8 cellular contexts compared by ENCODE assay signal in the genomic region with DNA sequence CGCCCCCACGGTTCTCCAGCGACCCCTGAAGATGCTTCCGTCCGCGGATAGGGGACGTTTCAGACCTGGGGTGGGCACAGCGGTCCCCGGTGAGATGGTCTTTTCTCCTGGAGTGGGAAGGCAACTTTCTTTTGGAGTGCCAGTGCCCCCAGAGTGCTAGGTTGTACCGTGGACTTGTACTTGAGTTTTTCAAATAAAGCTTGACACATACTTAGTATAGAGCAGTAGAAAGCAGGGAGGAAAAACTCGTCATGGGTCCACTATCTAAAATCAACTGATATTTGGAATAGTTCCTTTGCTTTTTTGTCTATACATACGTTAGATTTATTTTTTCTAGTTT. TPM values are rescaled to one million over a fixed set of nuclear protein-coding genes. Genes with fewer than 3 reads are reported as not detected.
DNase-seq lines count a peak whose midpoint lies in the region; ATAC-seq and TF ChIP-seq lines count a peak whose summit lies in the region.

No MANE protein-coding gene starts in this region.

- DNase-seq in BJ (ENCODE audit: low read depth) (no peak), MM.1S (no peak), epithelial cell of proximal tubule (ENCODE audit: low read depth) (no peak), osteocyte (ENCODE audit: extremely low spot score, unreplicated experiment) (no peak), SW480 (ENCODE audit: low spot score) (no peak), SIG-M5 treated with dmso at 0.1 percent for 504 hours (lab: John Stamatoyannopoulos, UW; ENCODE audit: unreplicated experiment) (no peak), inferior parietal cortex (ENCODE audit: extremely low spot score) (no peak)

- peak overlapping the region; percentile 86 for H2AFZ ChIP-seq in MM.1S (ENCODE audit: low read length)

- peak overlapping the region; percentile 82 for H3K4me3 Mint-ChIP-seq in osteocyte (ENCODE audit: unreplicated experiment)

- POLR2A ChIA-PET in BJ (lab: Charles Lee): interaction anchor here (0.6 to 0.8 kb wide), 3 partner anchors 17 to 115 kb away, joined by 3 to 4 read pairs (median 4); no protein-coding TSS in a partner anchor

- peak overlapping the region; percentile 64 for H3K9ac ChIP-seq in MM.1S (ENCODE audit: low read length)

- peak overlapping the region; percentile 97 for H3K4me2 ChIP-seq in MM.1S (ENCODE audit: low read depth, low read length)

- H3K27me3 Mint-ChIP-seq in osteocyte (ENCODE audit: unreplicated experiment): no peaks in the 10 kb centered on the region

- H3K27ac Mint-ChIP-seq in osteocyte (ENCODE audit: unreplicated experiment): no peak overlapping the region

- no peaks in the 10 kb centered on the region for H3K4me1 ChIP-seq in MM.1S (ENCODE audit: low read length)

- no peak overlapping the region for H3K27ac ChIP-seq in MM.1S (ENCODE audit: low read length)

- TF ChIP-seq CTCF in BJ (IDR thresholded peaks at IDR 0.05; ENCODE audit: insufficient read depth, low read depth, low read length) (no peak), MM.1S (IDR thresholded peaks at IDR 0.05; ENCODE audit: low read length) (no peak), epithelial cell of proximal tubule (conservative IDR thresholded peaks at IDR 0.05; ENCODE audit: low read depth, low read length) (no peak), osteocyte (IDR thresholded peaks at IDR 0.05) (no peak)

- H4K20me1 ChIP-seq in MM.1S (ENCODE audit: insufficient read depth, low read length): no peaks in the 10 kb centered on the region

- no peaks in the 10 kb centered on the region for H3K9me3 ChIP-seq in MM.1S (replicated peaks; ENCODE audit: insufficient read depth, low read length)

- H3K36me3 ChIP-seq in BJ (ENCODE audit: control insufficient read depth, insufficient read depth, low read length) (no peaks in the 10 kb centered on the region), MM.1S (replicated peaks; ENCODE audit: insufficient read depth, low read length) (no peaks in the 10 kb centered on the region)

- CTCF ChIA-PET in BJ (lab: Yijun Ruan, JAX): interaction anchor here (0.7 to 3.7 kb wide), 25 partner anchors 8 to 365 kb away, joined by 3 to 53 read pairs (median 6); a partner anchor contains a TSS

- H3F3A ChIP-seq in MM.1S (ENCODE audit: insufficient read depth, low read length): no peaks in the 10 kb centered on the region

- no peaks in the 10 kb centered on the region for H3K9me3 Mint-ChIP-seq in osteocyte (ENCODE audit: unreplicated experiment)

- H3K4me1 Mint-ChIP-seq in osteocyte (ENCODE audit: unreplicated experiment): peaks cover 11% of the 10 kb centered on the region

- H3K4me3 ChIP-seq in BJ (ENCODE audit: low read depth, low read length) (peak overlapping the region; percentile 52), MM.1S (ENCODE audit: low read length) (peak overlapping the region; percentile 81), epithelial cell of proximal tubule (ENCODE audit: low read depth, low read length) (peak overlapping the region; percentile 86)

- H3K9me2 ChIP-seq in MM.1S (replicated peaks; ENCODE audit: insufficient read depth, low read length): no peaks in the 10 kb centered on the region

- ATAC-seq in GM21529 (IDR thresholded peaks at IDR 0.05; ENCODE audit: unreplicated experiment): peak; percentile 31

- peaks cover 18% of the 10 kb centered on the region for H3K27me3 ChIP-seq in BJ (ENCODE audit: control insufficient read depth, insufficient read depth, low read length)
- no peaks in the 10 kb centered on the region for H3K27me3 ChIP-seq in MM.1S (replicated peaks; ENCODE audit: insufficient read depth, low read length)

- H3K36me3 Mint-ChIP-seq in osteocyte (ENCODE audit: unreplicated experiment): no peaks in the 10 kb centered on the region

- no peaks in the 10 kb centered on the region for H3K79me2 ChIP-seq in MM.1S (ENCODE audit: low read length)

RNA-seq across cellular contexts. Expression of a gene that starts 28.4 kb away (rescaled TPM):
- polyA plus RNA-seq in BJ (2011; rRNA removed): not detected in 2 replicates
- not detected in 2 replicates for polyA minus RNA-seq in BJ (2011; rRNA and poly(A)+ RNA removed)
- 0.07 and 0.46 TPM in 2 replicates for total RNA-seq in epithelial cell of proximal tubule
- total RNA-seq in osteocyte: 1.6 and 2.3 TPM in 2 replicates
